Comparison of ENCODE assay signal across 1 cellular context in the genomic region with DNA sequence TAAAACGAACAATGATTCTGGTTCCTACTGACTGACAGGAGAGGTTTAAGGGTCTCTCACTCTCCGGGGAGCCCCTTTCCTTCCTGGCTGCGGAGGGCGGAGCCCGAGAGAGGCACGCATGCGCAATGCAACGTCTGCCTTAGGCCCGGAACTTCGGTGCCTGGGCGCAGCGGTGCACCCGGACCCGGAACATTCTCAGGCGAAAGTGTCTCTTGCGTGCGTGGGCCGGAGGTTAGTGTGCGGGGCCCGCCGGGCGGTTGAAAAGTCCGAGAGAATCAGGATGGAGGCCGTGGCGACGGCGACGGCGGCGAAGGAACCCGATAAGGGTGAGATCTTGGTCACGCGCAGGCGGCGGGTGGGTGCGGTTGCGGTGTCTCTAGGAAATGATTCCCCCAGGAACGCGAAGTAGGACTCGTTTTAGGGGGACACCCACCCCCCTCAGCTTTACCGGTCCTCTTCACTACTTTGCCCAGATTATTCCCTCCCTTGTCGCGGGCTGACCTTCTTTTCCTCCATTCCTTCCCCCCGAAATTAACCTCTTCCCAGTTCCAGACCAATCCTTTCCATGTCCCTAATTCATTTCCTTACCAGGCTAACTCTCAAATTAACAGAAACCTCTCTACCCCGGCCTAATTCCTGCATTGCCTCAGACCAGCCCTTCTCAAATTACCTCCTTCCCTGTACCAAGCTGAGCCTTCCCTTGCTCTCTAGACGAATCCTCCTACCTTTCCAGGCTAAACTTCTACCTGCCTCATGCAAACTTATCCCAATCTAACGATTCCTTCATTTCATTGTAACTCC.
TF ChIP-seq lines count a peak whose summit lies in the region.

A gene (plus strand): TSS at position 142 of the 801 bp plus-strand sequence. CDS start 139 bp downstream, at position 281.

TF ChIP-seq in H1, 55 proteins besides CTCF, POLR2A, EP300 and RAD21 (continues in another document):
- TF ChIP-seq, protein P1, sequence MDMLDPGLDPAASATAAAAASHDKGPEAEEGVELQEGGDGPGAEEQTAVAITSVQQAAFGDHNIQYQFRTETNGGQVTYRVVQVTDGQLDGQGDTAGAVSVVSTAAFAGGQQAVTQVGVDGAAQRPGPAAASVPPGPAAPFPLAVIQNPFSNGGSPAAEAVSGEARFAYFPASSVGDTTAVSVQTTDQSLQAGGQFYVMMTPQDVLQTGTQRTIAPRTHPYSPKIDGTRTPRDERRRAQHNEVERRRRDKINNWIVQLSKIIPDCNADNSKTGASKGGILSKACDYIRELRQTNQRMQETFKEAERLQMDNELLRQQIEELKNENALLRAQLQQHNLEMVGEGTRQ (IDR thresholded peaks at IDR 0.05; ENCODE audit: low read length), result 0 out of 2 replicates have a peak, but pooled peaks have one; percentile 23
- no peak for TF ChIP-seq CBX5 (IDR thresholded peaks at IDR 0.05; ENCODE audit: low read depth, low read length)
- no peak for TF ChIP-seq RFX5 (IDR thresholded peaks at IDR 0.05; ENCODE audit: borderline replicate concordance, low read depth, low read length)
- TF ChIP-seq TCF12 (IDR thresholded peaks at IDR 0.05; ENCODE audit: low read depth, low read length), result peak; percentile 62; the same call in 1 of the 2 replicates
- TF ChIP-seq SIRT6 (IDR thresholded peaks at IDR 0.05; ENCODE audit: low read length), result no peak
- TF ChIP-seq SIX5 (IDR thresholded peaks at IDR 0.05; ENCODE audit: low read depth, low read length), result peak; percentile 21; the same call in 1 of the 2 replicates
- peak; percentile 98 for TF ChIP-seq ASH2L (IDR thresholded peaks at IDR 0.05; ENCODE audit: low read length)
- TF ChIP-seq, protein P2, sequence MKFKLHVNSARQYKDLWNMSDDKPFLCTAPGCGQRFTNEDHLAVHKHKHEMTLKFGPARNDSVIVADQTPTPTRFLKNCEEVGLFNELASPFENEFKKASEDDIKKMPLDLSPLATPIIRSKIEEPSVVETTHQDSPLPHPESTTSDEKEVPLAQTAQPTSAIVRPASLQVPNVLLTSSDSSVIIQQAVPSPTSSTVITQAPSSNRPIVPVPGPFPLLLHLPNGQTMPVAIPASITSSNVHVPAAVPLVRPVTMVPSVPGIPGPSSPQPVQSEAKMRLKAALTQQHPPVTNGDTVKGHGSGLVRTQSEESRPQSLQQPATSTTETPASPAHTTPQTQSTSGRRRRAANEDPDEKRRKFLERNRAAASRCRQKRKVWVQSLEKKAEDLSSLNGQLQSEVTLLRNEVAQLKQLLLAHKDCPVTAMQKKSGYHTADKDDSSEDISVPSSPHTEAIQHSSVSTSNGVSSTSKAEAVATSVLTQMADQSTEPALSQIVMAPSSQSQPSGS (IDR thresholded peaks at IDR 0.05; ENCODE audit: low read length), result no peak
- peak; percentile 48; the same call in 1 of the 2 replicates for TF ChIP-seq CHD2 (IDR thresholded peaks at IDR 0.05; ENCODE audit: low read length)
- TF ChIP-seq GTF2F1 (IDR thresholded peaks at IDR 0.05; ENCODE audit: borderline replicate concordance, low read depth, low read length), result no peak
- no peak for TF ChIP-seq BCL11A (IDR thresholded peaks at IDR 0.05; ENCODE audit: low read depth in 2 of 2, low read length in 2 of 2)
- peak; percentile 27; the same call in 1 of the 2 replicates for TF ChIP-seq CREB1 (IDR thresholded peaks at IDR 0.05)
- TF ChIP-seq CTBP2 (IDR thresholded peaks at IDR 0.05; ENCODE audit: borderline replicate concordance, insufficient read depth, insufficient read length, low read length), result no peak
- TF ChIP-seq, protein P3, sequence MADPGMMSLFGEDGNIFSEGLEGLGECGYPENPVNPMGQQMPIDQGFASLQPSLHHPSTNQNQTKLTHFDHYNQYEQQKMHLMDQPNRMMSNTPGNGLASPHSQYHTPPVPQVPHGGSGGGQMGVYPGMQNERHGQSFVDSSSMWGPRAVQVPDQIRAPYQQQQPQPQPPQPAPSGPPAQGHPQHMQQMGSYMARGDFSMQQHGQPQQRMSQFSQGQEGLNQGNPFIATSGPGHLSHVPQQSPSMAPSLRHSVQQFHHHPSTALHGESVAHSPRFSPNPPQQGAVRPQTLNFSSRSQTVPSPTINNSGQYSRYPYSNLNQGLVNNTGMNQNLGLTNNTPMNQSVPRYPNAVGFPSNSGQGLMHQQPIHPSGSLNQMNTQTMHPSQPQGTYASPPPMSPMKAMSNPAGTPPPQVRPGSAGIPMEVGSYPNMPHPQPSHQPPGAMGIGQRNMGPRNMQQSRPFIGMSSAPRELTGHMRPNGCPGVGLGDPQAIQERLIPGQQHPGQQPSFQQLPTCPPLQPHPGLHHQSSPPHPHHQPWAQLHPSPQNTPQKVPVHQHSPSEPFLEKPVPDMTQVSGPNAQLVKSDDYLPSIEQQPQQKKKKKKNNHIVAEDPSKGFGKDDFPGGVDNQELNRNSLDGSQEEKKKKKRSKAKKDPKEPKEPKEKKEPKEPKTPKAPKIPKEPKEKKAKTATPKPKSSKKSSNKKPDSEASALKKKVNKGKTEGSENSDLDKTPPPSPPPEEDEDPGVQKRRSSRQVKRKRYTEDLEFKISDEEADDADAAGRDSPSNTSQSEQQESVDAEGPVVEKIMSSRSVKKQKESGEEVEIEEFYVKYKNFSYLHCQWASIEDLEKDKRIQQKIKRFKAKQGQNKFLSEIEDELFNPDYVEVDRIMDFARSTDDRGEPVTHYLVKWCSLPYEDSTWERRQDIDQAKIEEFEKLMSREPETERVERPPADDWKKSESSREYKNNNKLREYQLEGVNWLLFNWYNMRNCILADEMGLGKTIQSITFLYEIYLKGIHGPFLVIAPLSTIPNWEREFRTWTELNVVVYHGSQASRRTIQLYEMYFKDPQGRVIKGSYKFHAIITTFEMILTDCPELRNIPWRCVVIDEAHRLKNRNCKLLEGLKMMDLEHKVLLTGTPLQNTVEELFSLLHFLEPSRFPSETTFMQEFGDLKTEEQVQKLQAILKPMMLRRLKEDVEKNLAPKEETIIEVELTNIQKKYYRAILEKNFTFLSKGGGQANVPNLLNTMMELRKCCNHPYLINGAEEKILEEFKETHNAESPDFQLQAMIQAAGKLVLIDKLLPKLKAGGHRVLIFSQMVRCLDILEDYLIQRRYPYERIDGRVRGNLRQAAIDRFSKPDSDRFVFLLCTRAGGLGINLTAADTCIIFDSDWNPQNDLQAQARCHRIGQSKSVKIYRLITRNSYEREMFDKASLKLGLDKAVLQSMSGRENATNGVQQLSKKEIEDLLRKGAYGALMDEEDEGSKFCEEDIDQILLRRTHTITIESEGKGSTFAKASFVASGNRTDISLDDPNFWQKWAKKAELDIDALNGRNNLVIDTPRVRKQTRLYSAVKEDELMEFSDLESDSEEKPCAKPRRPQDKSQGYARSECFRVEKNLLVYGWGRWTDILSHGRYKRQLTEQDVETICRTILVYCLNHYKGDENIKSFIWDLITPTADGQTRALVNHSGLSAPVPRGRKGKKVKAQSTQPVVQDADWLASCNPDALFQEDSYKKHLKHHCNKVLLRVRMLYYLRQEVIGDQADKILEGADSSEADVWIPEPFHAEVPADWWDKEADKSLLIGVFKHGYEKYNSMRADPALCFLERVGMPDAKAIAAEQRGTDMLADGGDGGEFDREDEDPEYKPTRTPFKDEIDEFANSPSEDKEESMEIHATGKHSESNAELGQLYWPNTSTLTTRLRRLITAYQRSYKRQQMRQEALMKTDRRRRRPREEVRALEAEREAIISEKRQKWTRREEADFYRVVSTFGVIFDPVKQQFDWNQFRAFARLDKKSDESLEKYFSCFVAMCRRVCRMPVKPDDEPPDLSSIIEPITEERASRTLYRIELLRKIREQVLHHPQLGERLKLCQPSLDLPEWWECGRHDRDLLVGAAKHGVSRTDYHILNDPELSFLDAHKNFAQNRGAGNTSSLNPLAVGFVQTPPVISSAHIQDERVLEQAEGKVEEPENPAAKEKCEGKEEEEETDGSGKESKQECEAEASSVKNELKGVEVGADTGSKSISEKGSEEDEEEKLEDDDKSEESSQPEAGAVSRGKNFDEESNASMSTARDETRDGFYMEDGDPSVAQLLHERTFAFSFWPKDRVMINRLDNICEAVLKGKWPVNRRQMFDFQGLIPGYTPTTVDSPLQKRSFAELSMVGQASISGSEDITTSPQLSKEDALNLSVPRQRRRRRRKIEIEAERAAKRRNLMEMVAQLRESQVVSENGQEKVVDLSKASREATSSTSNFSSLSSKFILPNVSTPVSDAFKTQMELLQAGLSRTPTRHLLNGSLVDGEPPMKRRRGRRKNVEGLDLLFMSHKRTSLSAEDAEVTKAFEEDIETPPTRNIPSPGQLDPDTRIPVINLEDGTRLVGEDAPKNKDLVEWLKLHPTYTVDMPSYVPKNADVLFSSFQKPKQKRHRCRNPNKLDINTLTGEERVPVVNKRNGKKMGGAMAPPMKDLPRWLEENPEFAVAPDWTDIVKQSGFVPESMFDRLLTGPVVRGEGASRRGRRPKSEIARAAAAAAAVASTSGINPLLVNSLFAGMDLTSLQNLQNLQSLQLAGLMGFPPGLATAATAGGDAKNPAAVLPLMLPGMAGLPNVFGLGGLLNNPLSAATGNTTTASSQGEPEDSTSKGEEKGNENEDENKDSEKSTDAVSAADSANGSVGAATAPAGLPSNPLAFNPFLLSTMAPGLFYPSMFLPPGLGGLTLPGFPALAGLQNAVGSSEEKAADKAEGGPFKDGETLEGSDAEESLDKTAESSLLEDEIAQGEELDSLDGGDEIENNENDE (IDR thresholded peaks at IDR 0.05; ENCODE audit: insufficient replicate concordance, low read length), result no peak
- TF ChIP-seq EZH2 (IDR thresholded peaks at IDR 0.05; ENCODE audit: low read depth, low read length, severe bottlenecking), result no peak
- no peak for TF ChIP-seq RNF2 (IDR thresholded peaks at IDR 0.05; ENCODE audit: borderline replicate concordance, low read depth, low read length, missing control alignments, poor library complexity, severe bottlenecking)
- no peak for TF ChIP-seq FOSL1 (IDR thresholded peaks at IDR 0.05; ENCODE audit: insufficient read depth, low read depth, low read length)
- no peak for TF ChIP-seq RXRA (IDR thresholded peaks at IDR 0.05; ENCODE audit: insufficient read depth, low read depth, low read length)
- TF ChIP-seq, protein P4, sequence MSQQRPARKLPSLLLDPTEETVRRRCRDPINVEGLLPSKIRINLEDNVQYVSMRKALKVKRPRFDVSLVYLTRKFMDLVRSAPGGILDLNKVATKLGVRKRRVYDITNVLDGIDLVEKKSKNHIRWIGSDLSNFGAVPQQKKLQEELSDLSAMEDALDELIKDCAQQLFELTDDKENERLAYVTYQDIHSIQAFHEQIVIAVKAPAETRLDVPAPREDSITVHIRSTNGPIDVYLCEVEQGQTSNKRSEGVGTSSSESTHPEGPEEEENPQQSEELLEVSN (IDR thresholded peaks at IDR 0.05), result no peak; the same call in 1 of the 2 replicates
- peak; percentile 74 to 96; a peak in 3 of 4 replicates for TF ChIP-seq SIN3A (conservative IDR thresholded peaks at IDR 0.05 in 1 of 2, IDR thresholded peaks at IDR 0.05 in 1 of 2; ENCODE audit: low read depth in 1 of 2, low read length in 2 of 2)
- no peak for TF ChIP-seq MAFK (IDR thresholded peaks at IDR 0.05; ENCODE audit: low read depth, low read length)
- no peak for TF ChIP-seq NANOG (IDR thresholded peaks at IDR 0.05; ENCODE audit: insufficient read depth, low read depth, low read length, poor library complexity, severe bottlenecking)
- TF ChIP-seq YY1 (IDR thresholded peaks at IDR 0.05; ENCODE audit: low read depth, low read length), result peak; percentile 37; the same call in 1 of the 2 replicates
- no peak for TF ChIP-seq JUN (IDR thresholded peaks at IDR 0.05; ENCODE audit: low read depth, low read length)
- no peak for TF ChIP-seq POU5F1 (IDR thresholded peaks at IDR 0.05; ENCODE audit: low read depth, low read length)
- peak; percentile 6 for TF ChIP-seq TAF7 (optimal IDR thresholded peaks at IDR 0.05; ENCODE audit: borderline replicate concordance, low read depth, low read length)
- TF ChIP-seq KDM5A (IDR thresholded peaks at IDR 0.05; ENCODE audit: low read length), result peak; percentile 84
- no peak for TF ChIP-seq SP2 (IDR thresholded peaks at IDR 0.05; ENCODE audit: low read length)
- TF ChIP-seq HDAC6 (IDR thresholded peaks at IDR 0.05; ENCODE audit: low read depth, low read length), result no peak
- peak; percentile 88 to 92 for TF ChIP-seq HDAC2 (IDR thresholded peaks at IDR 0.05; ENCODE audit: borderline replicate concordance in 1 of 2, low read depth in 2 of 2, low read length in 2 of 2)
- TF ChIP-seq POLR2AphosphoS5 (IDR thresholded peaks at IDR 0.05; ENCODE audit: low read depth, low read length), result peak; percentile 87
- peak; percentile 78 for TF ChIP-seq BACH1 (IDR thresholded peaks at IDR 0.05; ENCODE audit: low read length)
- TF ChIP-seq KDM4A (IDR thresholded peaks at IDR 0.05; ENCODE audit: low read depth, low read length, severe bottlenecking), result peak; percentile 88
- TF ChIP-seq KDM1A (IDR thresholded peaks at IDR 0.05; ENCODE audit: borderline replicate concordance, low read length), result no peak
- no peak for TF ChIP-seq CHD1 (IDR thresholded peaks at IDR 0.05; ENCODE audit: low read depth, low read length)
- TF ChIP-seq, protein P5, sequence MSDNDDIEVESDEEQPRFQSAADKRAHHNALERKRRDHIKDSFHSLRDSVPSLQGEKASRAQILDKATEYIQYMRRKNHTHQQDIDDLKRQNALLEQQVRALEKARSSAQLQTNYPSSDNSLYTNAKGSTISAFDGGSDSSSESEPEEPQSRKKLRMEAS (IDR thresholded peaks at IDR 0.05), result no peak; the same call in none of the 2 replicates
- 0 out of 2 replicates have a peak, but pooled peaks have one; percentile 19 for TF ChIP-seq SP4 (IDR thresholded peaks at IDR 0.05; ENCODE audit: low read length)
- peak; percentile 90 for TF ChIP-seq NRF1 (IDR thresholded peaks at IDR 0.05; ENCODE audit: low read depth, low read length)
- peak; percentile 91 for TF ChIP-seq GABPA (IDR thresholded peaks at IDR 0.05; ENCODE audit: borderline replicate concordance, insufficient read depth, low read length)
- TF ChIP-seq ZNF274 (IDR thresholded peaks at IDR 0.05; ENCODE audit: borderline replicate concordance, extremely low read depth, low read length), result no peak
- no peak for TF ChIP-seq SUZ12 (IDR thresholded peaks at IDR 0.05; ENCODE audit: low read length)
- peak; percentile 94 for TF ChIP-seq PHF8 (conservative IDR thresholded peaks at IDR 0.05; ENCODE audit: low read depth, low read length)
- TF ChIP-seq RBBP5 (IDR thresholded peaks at IDR 0.05; ENCODE audit: borderline replicate concordance, low read depth, low read length), result peak; percentile 93
- TF ChIP-seq EGR1 (IDR thresholded peaks at IDR 0.05; ENCODE audit: borderline replicate concordance, low read depth, low read length), result peak; percentile 53; the same call in 1 of the 2 replicates
- no peak for TF ChIP-seq BRCA1 (IDR thresholded peaks at IDR 0.05; ENCODE audit: low read depth, low read length)
- TF ChIP-seq TBP (IDR thresholded peaks at IDR 0.05; ENCODE audit: low read depth, low read length), result peak; percentile 82
- peak; percentile 13; the same call in 1 of the 2 replicates for TF ChIP-seq SRF (IDR thresholded peaks at IDR 0.05; ENCODE audit: low read depth, low read length)
- no peak for TF ChIP-seq CBX8 (IDR thresholded peaks at IDR 0.05; ENCODE audit: borderline replicate concordance, low read depth, low read length)
- peak; percentile 59 for TF ChIP-seq CEBPB (IDR thresholded peaks at IDR 0.05; ENCODE audit: low read depth, low read length)
- TF ChIP-seq JUND (IDR thresholded peaks at IDR 0.05; ENCODE audit: low read length), result peak; percentile 4; the same call in 1 of the 2 replicates
- TF ChIP-seq, protein P6, sequence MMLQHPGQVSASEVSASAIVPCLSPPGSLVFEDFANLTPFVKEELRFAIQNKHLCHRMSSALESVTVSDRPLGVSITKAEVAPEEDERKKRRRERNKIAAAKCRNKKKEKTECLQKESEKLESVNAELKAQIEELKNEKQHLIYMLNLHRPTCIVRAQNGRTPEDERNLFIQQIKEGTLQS (IDR thresholded peaks at IDR 0.05; ENCODE audit: insufficient read depth, low read depth, low read length), result no peak
- peak; percentile 11; the same call in 1 of the 2 replicates for TF ChIP-seq TEAD4 (IDR thresholded peaks at IDR 0.05; ENCODE audit: low read depth, low read length)
- no peak for TF ChIP-seq SAP30 (IDR thresholded peaks at IDR 0.05; ENCODE audit: insufficient read depth, insufficient replicate concordance, low read length)
